Comparison of ENCODE assay signal across 10 cellular contexts in genomic region chr9:109781086-109781485, GRCh38. TPM values are rescaled to one million over a fixed set of nuclear protein-coding genes. Genes with fewer than 3 reads are reported as not detected.
A peak's percentile ranks its signal among the peaks of the same experiment; 100 is the strongest.
DNase-seq lines count a peak whose midpoint lies in the region; ATAC-seq and TF ChIP-seq lines count a peak whose summit lies in the region.
"Had no signal": no experiment of that assay in that cellular context is flagged by ENCODE, and none has a peak within 500 bp of the region (broad histone marks: within the 10 kb centered on the region; RNA-seq: fewer than 3 reads in every experiment).

No MANE protein-coding gene starts in this region.

- peak overlapping the region; percentile 80 for H3K4me3 Mint-ChIP-seq in MCF 10A (ENCODE audit: unreplicated experiment)
- H3K4me3 Mint-ChIP-seq in stimulated activated naive CD8-positive, alpha-beta T cell treated with anti-CD3 and anti-CD28 coated beads, Interleukin-15, amount 100 ng/mL, for 72 hours, result no peak overlapping the region
- H3K4me3 Mint-ChIP-seq: CD4-positive, alpha-beta T cell had no signal

- BruUV-seq in MCF 10A (replicated peaks; lab: Mats Ljungman, UMichigan), result no TSS peak

- H3K9me3 ChIP-seq in hepatocyte (ENCODE audit: low read depth), result no peaks in the 10 kb centered on the region

- ATAC-seq in sciatic nerve, result peak; percentile 68
- ATAC-seq in stimulated activated naive CD8-positive, alpha-beta T cell treated with anti-CD3 and anti-CD28 coated beads, Interleukin-15, amount 100 ng/mL, for 72 hours, result no peak
- ATAC-seq in HG03565 (IDR thresholded peaks at IDR 0.05; ENCODE audit: unreplicated experiment), result no peak

- peak overlapping the region; percentile 92 for H3K4me2 ChIP-seq in hepatocyte

- H3K27me3 ChIP-seq in hepatocyte, result peaks cover 32% of the 10 kb centered on the region

- TF ChIP-seq CTCF in MCF 10A (IDR thresholded peaks at IDR 0.05; ENCODE audit: unreplicated experiment) (no peak), hepatocyte (IDR thresholded peaks at IDR 0.05; ENCODE audit: poor library complexity) (no peak)

- CTCF ChIA-PET in MCF 10A (lab: Yijun Ruan, JAX), result interaction anchor here (0.8 to 1.9 kb wide), 3 partner anchors 42 to 207 kb away, joined by 3 to 6 read pairs (median 3); no protein-coding TSS in a partner anchor

- POLR2A ChIA-PET in MCF 10A (lab: Yijun Ruan, JAX), result interaction anchor here (0.7 kb wide), 1 partner anchor 207 kb away, joined by 3 read pairs; no protein-coding TSS in a partner anchor

- peaks cover 5% of the 10 kb centered on the region for H3K79me2 ChIP-seq in hepatocyte

- no peak overlapping the region for H2AFZ ChIP-seq in hepatocyte

- H3K4me1 Mint-ChIP-seq in MCF 10A (ENCODE audit: insufficient read depth, unreplicated experiment), result peaks cover 6% of the 10 kb centered on the region
- no peaks in the 10 kb centered on the region for H3K4me1 Mint-ChIP-seq in stimulated activated naive CD8-positive, alpha-beta T cell treated with anti-CD3 and anti-CD28 coated beads, Interleukin-15, amount 100 ng/mL, for 72 hours

- DNase-seq in ELR (ENCODE audit: low read depth) (peak; percentile 24), MCF 10A (ENCODE audit: unreplicated experiment) (no peak), hepatocyte (ENCODE audit: low spot score) (no peak), sciatic nerve (ENCODE audit: low spot score) (no peak), DMS 273 (lab: John Stamatoyannopoulos, UW; ENCODE audit: unreplicated experiment) (no peak), NCI-H1092 (lab: John Stamatoyannopoulos, UW) (no peak)
- no peak for DNase-seq in stimulated activated naive CD8-positive, alpha-beta T cell treated with anti-CD3 and anti-CD28 coated beads, Interleukin-15, amount 100 ng/mL, for 72 hours
- DNase-seq: CD4-positive, alpha-beta T cell; NCI-H1930 had no signal

- H4K20me1 ChIP-seq in hepatocyte (ENCODE audit: insufficient read depth, poor library complexity, severe bottlenecking), result no peaks in the 10 kb centered on the region

- peak overlapping the region; percentile 77 for H3K4me3 ChIP-seq in hepatocyte

- H3K36me3 ChIP-seq in hepatocyte (replicated peaks; ENCODE audit: insufficient read depth, low read depth), result no peaks in the 10 kb centered on the region

- no peaks in the 10 kb centered on the region for H3K27me3 Mint-ChIP-seq in MCF 10A (ENCODE audit: insufficient read depth, unreplicated experiment)
- peaks cover 30% of the 10 kb centered on the region for H3K27me3 Mint-ChIP-seq in stimulated activated naive CD8-positive, alpha-beta T cell treated with anti-CD3 and anti-CD28 coated beads, Interleukin-15, amount 100 ng/mL, for 72 hours

- H3K4me1 ChIP-seq in hepatocyte (ENCODE audit: insufficient read depth), result no peaks in the 10 kb centered on the region

- no peaks in the 10 kb centered on the region for H3K36me3 Mint-ChIP-seq in MCF 10A (ENCODE audit: insufficient read depth, unreplicated experiment)

- no peaks in the 10 kb centered on the region for H3K9me3 Mint-ChIP-seq in MCF 10A (ENCODE audit: unreplicated experiment)
- H3K9me3 Mint-ChIP-seq in stimulated activated naive CD8-positive, alpha-beta T cell treated with anti-CD3 and anti-CD28 coated beads, Interleukin-15, amount 100 ng/mL, for 72 hours, result peaks cover 0 to 7% of the 10 kb centered on the region in 2 donors
- H3K9me3 Mint-ChIP-seq: CD4-positive, alpha-beta T cell had no signal

- no peak overlapping the region for H3K27ac Mint-ChIP-seq in MCF 10A (ENCODE audit: low read depth, unreplicated experiment)
- no peak overlapping the region for H3K27ac Mint-ChIP-seq in stimulated activated naive CD8-positive, alpha-beta T cell treated with anti-CD3 and anti-CD28 coated beads, Interleukin-15, amount 100 ng/mL, for 72 hours
- H3K27ac Mint-ChIP-seq: CD4-positive, alpha-beta T cell had no signal

- no peaks in the 10 kb centered on the region for H3K9me2 ChIP-seq in hepatocyte (replicated peaks; ENCODE audit: insufficient read depth)

- peak overlapping the region; percentile 79 for H3K27ac ChIP-seq in hepatocyte

- intact Hi-C loops in MCF 10A (cut with micrococcal nuclease), result loop anchor here (5.0 kb wide), 1 partner anchor 129 kb away; no protein-coding TSS in a partner anchor
- intact Hi-C loops in sciatic nerve (cut with DNase I), result no loop called here

- 71% methylated on average over 5 of the region's 5 CpGs for WGBS in hepatocyte (ENCODE audit: low lambda C conversion rate, missing lambda C conversion rate)

RNA-seq across cellular contexts. Expression of gene PALM2AKAP2, which starts 1.1 kb away (rescaled TPM):
- total RNA-seq in MCF 10A (2022) (5.3 and 9.1 TPM in 2 replicates), hepatocyte (7.0 and 7.8 TPM in 2 replicates), sciatic nerve (19.7 TPM)
- polyA plus RNA-seq in hepatocyte, result 2.7 and 3.7 TPM in 2 replicates
- total RNA-seq: CD4-positive, alpha-beta T cell had no signal
